ENCODE assay signal across 8 cellular contexts in genomic region chr21:43728467-43729390, GRCh38.
A peak's percentile ranks its signal among the peaks of the same experiment; 100 is the strongest.
DNase-seq lines count a peak whose midpoint lies in the region; ATAC-seq and TF ChIP-seq lines count a peak whose summit lies in the region.

No MANE protein-coding gene starts in this region.

- DNase-seq in C1 segment of cervical spinal cord (lab: John Stamatoyannopoulos, UW) (peak; percentile 49 to 95 (median 80)), activated T-cell treated with anti-CD3 and anti-CD28 coated beads for 48 hours (ENCODE audit: low read depth) (peak; percentile 83), epithelial cell of esophagus (ENCODE audit: low read depth) (peak; percentile 95), middle frontal gyrus (ENCODE audit: extremely low spot score, low spot score) (peak; percentile 87)
- peak; percentile 76 to 79 for DNase-seq in stimulated activated CD8-positive, alpha-beta memory T cell treated with anti-CD3 and anti-CD28 coated beads, Interleukin-15, amount 100 ng/mL, for 4 hours (ENCODE audit: low read depth in 2 of 2)

- no peaks in the 10 kb centered on the region for H3K79me2 ChIP-seq in OCI-LY1 (ENCODE audit: insufficient read depth, low read length)

- no peaks in the 10 kb centered on the region for H3K9me3 ChIP-seq in OCI-LY1 (ENCODE audit: low read length)

- no peaks in the 10 kb centered on the region for H3K9me2 ChIP-seq in OCI-LY1 (ENCODE audit: low read depth, low read length)

- H3K4me3 ChIP-seq in OCI-LY1 (ENCODE audit: low read depth, low read length, poor library complexity, severe bottlenecking) = peak overlapping the region; percentile 61
- H3K4me3 ChIP-seq in epithelial cell of esophagus (ENCODE audit: low read length) = peak overlapping the region; percentile 42

- H2AFZ ChIP-seq in OCI-LY1 (ENCODE audit: low read length) = no peak overlapping the region

- peak overlapping the region; percentile 73 for H3K9ac ChIP-seq in OCI-LY1 (ENCODE audit: low read length)

- TF ChIP-seq CTCF in OCI-LY1 (IDR thresholded peaks at IDR 0.05; ENCODE audit: low read length) (peak; percentile 26), epithelial cell of esophagus (IDR thresholded peaks at IDR 0.05; ENCODE audit: insufficient read depth, low read depth, low read length, missing control alignments) (peak; percentile 9)

- H3K4me1 ChIP-seq in OCI-LY1 (ENCODE audit: insufficient read depth, low read length, severe bottlenecking) = peaks cover 61% of the 10 kb centered on the region

- peak overlapping the region; percentile 69 for H3K4me2 ChIP-seq in OCI-LY1 (ENCODE audit: low read length)

- ATAC-seq in GM19351 (IDR thresholded peaks at IDR 0.05; ENCODE audit: unreplicated experiment) (peak; percentile 80), HG03520 (IDR thresholded peaks at IDR 0.05; ENCODE audit: unreplicated experiment) (peak; percentile 58)

- H4K20me1 ChIP-seq in OCI-LY1 (ENCODE audit: insufficient read depth, low read length) = no peaks in the 10 kb centered on the region

- H3K27me3 ChIP-seq in OCI-LY1 (ENCODE audit: insufficient read depth, low read length) = no peaks in the 10 kb centered on the region

- peak overlapping the region; percentile 55 for H3K27ac ChIP-seq in OCI-LY1 (ENCODE audit: low read depth, low read length, poor library complexity, severe bottlenecking)

- no peaks in the 10 kb centered on the region for H3F3A ChIP-seq in OCI-LY1 (ENCODE audit: insufficient read depth, low read length)

- peaks cover 3% of the 10 kb centered on the region for H3K36me3 ChIP-seq in OCI-LY1 (ENCODE audit: insufficient read depth, low read length)

Comparison
In these comparisons a context has a peak if more than half of its experiments do, and no peak if none do; other contexts are left out.
1. Peak in every context shown above with its lines: DNase-seq, ATAC-seq, H3K4me3 ChIP-seq and H3K27ac ChIP-seq.